Comparison of ENCODE assay signal across 9 cellular contexts in the genomic region with DNA sequence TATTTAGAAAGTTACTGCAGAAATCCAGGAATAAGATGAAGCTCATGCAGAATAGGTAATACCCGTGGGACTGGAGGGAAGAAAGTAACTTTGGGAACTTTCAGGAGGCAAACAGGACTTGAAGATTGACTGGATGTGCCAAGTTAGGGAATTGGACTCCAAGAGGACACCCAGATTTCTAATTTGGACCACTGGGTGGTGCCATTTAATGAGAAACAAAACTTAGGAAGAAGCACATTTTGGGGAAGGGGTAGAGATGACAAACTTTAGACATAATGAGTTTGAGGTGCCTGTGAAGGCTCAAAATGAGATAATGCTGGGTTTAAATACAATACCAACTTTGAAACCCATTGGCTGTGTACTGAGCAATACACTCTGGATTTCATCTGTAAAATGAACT. TPM values are rescaled to one million over a fixed set of nuclear protein-coding genes. Genes with fewer than 3 reads are reported as not detected.
A peak's percentile ranks its signal among the peaks of the same experiment; 100 is the strongest.
DNase-seq lines count a peak whose midpoint lies in the region; ATAC-seq and TF ChIP-seq lines count a peak whose summit lies in the region.
"Had no signal": no experiment of that assay in that cellular context is flagged by ENCODE, and none has a peak within 500 bp of the region (broad histone marks: within the 10 kb centered on the region; RNA-seq: fewer than 3 reads in every experiment).

No MANE protein-coding gene starts in this region.

- H4K20me1 ChIP-seq in DND-41 (ENCODE audit: insufficient read depth, low read length): no peaks in the 10 kb centered on the region
- no peaks in the 10 kb centered on the region for H4K20me1 ChIP-seq in fibroblast of lung (ENCODE audit: control insufficient read depth, extremely low read depth, insufficient read depth, low read length)

- H3K79me2 ChIP-seq in ACC112 (ENCODE audit: control insufficient read depth, insufficient read depth, low read length, unreplicated experiment) (peaks cover 13% of the 10 kb centered on the region), DND-41 (ENCODE audit: insufficient read depth, low read length) (peaks cover 16% of the 10 kb centered on the region), fibroblast of lung (ENCODE audit: control insufficient read depth, insufficient read depth, low read length) (peaks cover 6% of the 10 kb centered on the region)

- TF ChIP-seq CTCF in DND-41 (IDR thresholded peaks at IDR 0.05; ENCODE audit: borderline replicate concordance, extremely low read depth, low read length, poor library complexity, severe bottlenecking): peak; percentile 49
- peak; percentile 38 to 40 for TF ChIP-seq CTCF in fibroblast of lung (conservative IDR thresholded peaks at IDR 0.05 in 1 of 2, IDR thresholded peaks at IDR 0.05 in 1 of 2; ENCODE audit: low read depth in 1 of 2, low read length in 2 of 2)

- H3K4me1 ChIP-seq in ACC112 (ENCODE audit: control insufficient read depth, insufficient read depth, low read length, unreplicated experiment) (peaks cover 36% of the 10 kb centered on the region), DND-41 (ENCODE audit: insufficient read depth, low read length) (peaks cover 31% of the 10 kb centered on the region), fibroblast of lung (ENCODE audit: control insufficient read depth, extremely low read depth, insufficient read depth, low read length) (peaks cover 2% of the 10 kb centered on the region)

- TF ChIP-seq POLR2A in GM18505 (IDR thresholded peaks at IDR 0.05; ENCODE audit: borderline replicate concordance, extremely low read depth, insufficient read depth, insufficient read length): no peak

- H3K27ac ChIP-seq in ACC112 (ENCODE audit: low read depth, low read length): 0 out of 2 replicates have a peak overlapping the region, but pooled peaks have one; percentile 8
- H3K27ac ChIP-seq in DND-41 (ENCODE audit: low read length): no peak overlapping the region
- H3K27ac ChIP-seq in fibroblast of lung (ENCODE audit: insufficient read depth, low read length): no peak overlapping the region

- H3K36me3 ChIP-seq in ACC112 (ENCODE audit: insufficient read depth, low read length) (no peaks in the 10 kb centered on the region), DND-41 (ENCODE audit: insufficient read depth, low read length) (peaks cover 2% of the 10 kb centered on the region; the same call in 1 of the 2 replicates), fibroblast of lung (ENCODE audit: control insufficient read depth, insufficient read depth, low read length) (no peaks in the 10 kb centered on the region)

- ATAC-seq in DND-41 (ENCODE audit: insufficient read depth, low read depth) (no peak), HG02588 (IDR thresholded peaks at IDR 0.05; ENCODE audit: unreplicated experiment) (no peak), GM18505 (IDR thresholded peaks at IDR 0.05; ENCODE audit: unreplicated experiment) (no peak)

- no peaks in the 10 kb centered on the region for H3K9me3 ChIP-seq in DND-41 (ENCODE audit: insufficient read depth, low read length, severe bottlenecking)
- no peaks in the 10 kb centered on the region for H3K9me3 ChIP-seq in fibroblast of lung (ENCODE audit: control insufficient read depth, insufficient read depth, low read depth, low read length)

- no peaks in the 10 kb centered on the region for H3K27me3 ChIP-seq in ACC112 (ENCODE audit: insufficient read depth, low read length)
- no peaks in the 10 kb centered on the region for H3K27me3 ChIP-seq in DND-41 (ENCODE audit: insufficient read depth, low read length, poor library complexity)
- H3K27me3 ChIP-seq in fibroblast of lung (ENCODE audit: control insufficient read depth, insufficient read depth, low read length): no peaks in the 10 kb centered on the region

- H3K9ac ChIP-seq in DND-41 (ENCODE audit: low read depth, low read length) (no peak overlapping the region), fibroblast of lung (ENCODE audit: insufficient read depth, low read length) (no peak overlapping the region)

- DNase-seq in DND-41: no peak
- DNase-seq in OCI-M1 (lab: John Stamatoyannopoulos, UW): peak; percentile 78
- peak in 1 of 2 donors; percentile 46 for DNase-seq in fibroblast of lung (ENCODE audit: low read depth in 2 of 2)
- DNase-seq in GF-D8 (lab: John Stamatoyannopoulos, UW): no peak
- no peak for DNase-seq in stimulated activated CD4-positive, alpha-beta T cell treated with anti-CD3 and anti-CD28 coated beads, Interleukin-2, amount 100 ng/mL, for 24 hours
- DNase-seq: NK-92 treated with Interleukin-12 subunit alpha and Interleukin-12 subunit beta, amount 100 ng/mL, for 24 hours had no signal

- no peak overlapping the region for H3K4me2 ChIP-seq in DND-41 (ENCODE audit: insufficient read depth, low read length)
- no peak overlapping the region for H3K4me2 ChIP-seq in fibroblast of lung (ENCODE audit: extremely low read depth, insufficient read depth, low read length)

- no peak overlapping the region for H2AFZ ChIP-seq in ACC112 (ENCODE audit: low read length, unreplicated experiment)
- H2AFZ ChIP-seq in DND-41 (ENCODE audit: low read depth, low read length): no peak overlapping the region
- no peak overlapping the region for H2AFZ ChIP-seq in fibroblast of lung (ENCODE audit: low read length)

- H3K4me3 ChIP-seq in ACC112 (ENCODE audit: low read depth, low read length) (no peak overlapping the region), DND-41 (ENCODE audit: low read depth in 1 of 2, low read length in 2 of 2) (no peak overlapping the region), fibroblast of lung (replicated peaks in 1 of 4; ENCODE audit: control extremely low read depth in 1 of 4, insufficient read depth in 1 of 4, low read depth in 3 of 4, low read length in 4 of 4) (no peak overlapping the region)

RNA-seq across cellular contexts. Expression of a gene that starts 3.3 kb away (rescaled TPM):
- 13.4 and 18.7 TPM in 2 replicates for total RNA-seq in fibroblast of lung
- polyA plus RNA-seq in fibroblast of lung: 17.8 and 19.2 TPM in 2 replicates
- polyA plus RNA-seq in fibroblast of lung (2012): 18.9 and 19.1 TPM in 2 replicates
- 28.8 and 39.9 TPM in 2 replicates for polyA minus RNA-seq in fibroblast of lung (ENCODE audit: low replicate concordance)

RNA-seq across cellular contexts. Expression of a gene that starts 14.4 kb away (rescaled TPM):
- 9.2 and 12.2 TPM in 2 replicates for total RNA-seq in fibroblast of lung
- polyA plus RNA-seq in fibroblast of lung: 5.6 and 6.0 TPM in 2 replicates
- 8.1 and 9.4 TPM in 2 replicates for polyA plus RNA-seq in fibroblast of lung (2012)
- polyA minus RNA-seq in fibroblast of lung (ENCODE audit: low replicate concordance): 7.0 and 17.6 TPM in 2 replicates

RNA-seq across cellular contexts. Expression of a gene that starts 18.2 kb away (rescaled TPM):
- 0.51 and 1.3 TPM in 2 replicates for total RNA-seq in fibroblast of lung
- polyA plus RNA-seq in fibroblast of lung: 0.75 and 1.0 TPM in 2 replicates
- polyA plus RNA-seq in fibroblast of lung (2012): 1.3 and 1.9 TPM in 2 replicates
- polyA minus RNA-seq in fibroblast of lung (ENCODE audit: low replicate concordance): 6.6 and 14.3 TPM in 2 replicates

RNA-seq across cellular contexts. Expression of a gene that starts 21.3 kb away (rescaled TPM):
- total RNA-seq in fibroblast of lung: 7.7 and 10.2 TPM in 2 replicates
- polyA plus RNA-seq in fibroblast of lung: 11.7 and 13.6 TPM in 2 replicates
- 8.7 and 13.1 TPM in 2 replicates for polyA plus RNA-seq in fibroblast of lung (2012)
- polyA minus RNA-seq in fibroblast of lung (ENCODE audit: low replicate concordance): 16.7 and 25.4 TPM in 2 replicates

RNA-seq across cellular contexts. Expression of a gene that starts 21.5 kb away (rescaled TPM):
- total RNA-seq in fibroblast of lung: 142 and 194 TPM in 2 replicates
- 135 and 141 TPM in 2 replicates for polyA plus RNA-seq in fibroblast of lung
- polyA plus RNA-seq in fibroblast of lung (2012): 104 and 105 TPM in 2 replicates
- polyA minus RNA-seq in fibroblast of lung (ENCODE audit: low replicate concordance): 144 and 179 TPM in 2 replicates
